ENCODE assay signal across 1 cellular context in genomic region chr20:4936851-4937412, GRCh38.
A peak's percentile ranks its signal among the peaks of the same experiment; 100 is the strongest.
TF ChIP-seq lines count a peak whose summit lies in the region.

No MANE protein-coding gene starts in this region.

TF ChIP-seq in HepG2, 621 proteins besides CTCF, POLR2A, EP300 and RAD21 (continued from another document and continues in another):
- TF ChIP-seq SNAPC5 (CRISPR knock-in tag; IDR thresholded peaks at IDR 0.05; ENCODE audit: borderline replicate concordance) (no peak), ZSCAN29 (CRISPR knock-in tag; conservative IDR thresholded peaks at IDR 0.05) (peak; percentile 89; the same call in 1 of the 2 replicates), FOXA1 (IDR thresholded peaks at IDR 0.05) (no peak), FOXA1 (CRISPR knock-in tag; IDR thresholded peaks at IDR 0.05) (peak; percentile 73), HIC2 (CRISPR knock-in tag; IDR thresholded peaks at IDR 0.05; ENCODE audit: low read depth) (peak; percentile 73; the same call in 1 of the 2 replicates), MED13 (CRISPR knock-in tag; IDR thresholded peaks at IDR 0.05) (0 out of 2 replicates have a peak, but pooled peaks have one; percentile 50), ZNF296 (CRISPR knock-in tag; conservative IDR thresholded peaks at IDR 0.05) (no peak), ZNF18 (CRISPR knock-in tag; IDR thresholded peaks at IDR 0.05; ENCODE audit: insufficient replicate concordance) (peak; percentile 92), ZNF607 (CRISPR knock-in tag; IDR thresholded peaks at IDR 0.05; ENCODE audit: borderline replicate concordance) (peak; percentile 27), ZNF570 (CRISPR knock-in tag; IDR thresholded peaks at IDR 0.05; ENCODE audit: borderline replicate concordance) (no peak), THAP9 (CRISPR knock-in tag; IDR thresholded peaks at IDR 0.05; ENCODE audit: borderline replicate concordance) (no peak), ELF1 (CRISPR knock-in tag; IDR thresholded peaks at IDR 0.05) (no peak), CHCHD3 (CRISPR knock-in tag; IDR thresholded peaks at IDR 0.05) (no peak), ZNF644 (CRISPR knock-in tag; IDR thresholded peaks at IDR 0.05; ENCODE audit: low read depth) (peak; percentile 43; the same call in 1 of the 2 replicates), ZNF276 (CRISPR knock-in tag; IDR thresholded peaks at IDR 0.05; ENCODE audit: low read depth) (peak; percentile 68; the same call in 1 of the 2 replicates), ZMYM3 (CRISPR knock-in tag; IDR thresholded peaks at IDR 0.05) (peak; percentile 64), NFE2 (CRISPR knock-in tag; IDR thresholded peaks at IDR 0.05) (no peak), ZBTB33 (CRISPR knock-in tag; IDR thresholded peaks at IDR 0.05) (no peak; the same call in 1 of the 2 replicates), ZNF317 (CRISPR knock-in tag; IDR thresholded peaks at IDR 0.05) (no peak), ZNF329 (CRISPR knock-in tag; IDR thresholded peaks at IDR 0.05; ENCODE audit: low read depth) (0 out of 2 replicates have a peak, but pooled peaks have one; percentile 8), CBX5 (CRISPR knock-in tag; IDR thresholded peaks at IDR 0.05; ENCODE audit: borderline replicate concordance) (peak; percentile 31; the same call in 1 of the 2 replicates), MEIS1 (CRISPR knock-in tag; IDR thresholded peaks at IDR 0.05; ENCODE audit: borderline replicate concordance) (0 out of 2 replicates have a peak, but pooled peaks have one; percentile 55), ATRX (CRISPR knock-in tag; IDR thresholded peaks at IDR 0.05; ENCODE audit: borderline replicate concordance) (no peak), NFIB (CRISPR knock-in tag; IDR thresholded peaks at IDR 0.05; ENCODE audit: borderline replicate concordance) (no peak), ZNF354B (CRISPR knock-in tag; IDR thresholded peaks at IDR 0.05) (no peak), POLR2AphosphoS2 (IDR thresholded peaks at IDR 0.05; ENCODE audit: low read depth, low read length) (no peak), ARID5B (CRISPR knock-in tag; IDR thresholded peaks at IDR 0.05) (peak; percentile 98), NR3C1 (CRISPR knock-in tag; IDR thresholded peaks at IDR 0.05) (no peak), RXRA (CRISPR knock-in tag; IDR thresholded peaks at IDR 0.05) (peak; percentile 83; the same call in 1 of the 2 replicates), ZFP91 (CRISPR knock-in tag; IDR thresholded peaks at IDR 0.05; ENCODE audit: borderline replicate concordance) (peak; percentile 2; the same call in 1 of the 2 replicates), RBM39 (IDR thresholded peaks at IDR 0.05; ENCODE audit: low read depth, low read length, poor library complexity, severe bottlenecking) (no peak), REPIN1 (CRISPR knock-in tag; IDR thresholded peaks at IDR 0.05; ENCODE audit: borderline replicate concordance, low read depth) (peak; percentile 69; the same call in 1 of the 2 replicates), SMAD9 (CRISPR knock-in tag; IDR thresholded peaks at IDR 0.05) (no peak), ARNTL (CRISPR knock-in tag; IDR thresholded peaks at IDR 0.05) (peak; percentile 89), ZNF501 (CRISPR knock-in tag; IDR thresholded peaks at IDR 0.05) (peak; percentile 59; the same call in 1 of the 2 replicates), DZIP1 (CRISPR knock-in tag; IDR thresholded peaks at IDR 0.05) (peak; percentile 57; the same call in 1 of the 2 replicates), NFE2L1 (CRISPR knock-in tag; IDR thresholded peaks at IDR 0.05; ENCODE audit: borderline replicate concordance) (no peak), MED1 (CRISPR knock-in tag; IDR thresholded peaks at IDR 0.05) (peak; percentile 95), DMAP1 (CRISPR knock-in tag; IDR thresholded peaks at IDR 0.05) (no peak), MAFF (IDR thresholded peaks at IDR 0.05; ENCODE audit: low read depth, low read length) (no peak), MEIS2 (CRISPR knock-in tag; IDR thresholded peaks at IDR 0.05) (peak; percentile 81), ZFP37 (CRISPR knock-in tag; IDR thresholded peaks at IDR 0.05; ENCODE audit: borderline replicate concordance) (0 out of 2 replicates have a peak, but pooled peaks have one; percentile 61), ZFYVE20 (CRISPR knock-in tag; IDR thresholded peaks at IDR 0.05; ENCODE audit: borderline replicate concordance, low read depth) (no peak), ZNF414 (CRISPR knock-in tag; IDR thresholded peaks at IDR 0.05) (no peak)
